Comparison of ENCODE assay signal across 24 cellular contexts in genomic region chr7:29810813-29811482, GRCh38. TPM values are rescaled to one million over a fixed set of nuclear protein-coding genes. Genes with fewer than 3 reads are reported as not detected.
"Had no signal": no experiment of that assay in that cellular context is flagged by ENCODE, and none has a peak within 500 bp of the region (broad histone marks: within the 10 kb centered on the region; RNA-seq: fewer than 3 reads in every experiment).

No MANE protein-coding gene starts in this region.

- DNase-seq: colonic mucosa; cortex of kidney; effector CD8-positive, alpha-beta T cell; effector memory CD8-positive, alpha-beta T cell; endodermal cell; erythroblast; foreskin keratinocyte; glutamatergic neuron; heart right ventricle; hippocampal formation; left cardiac atrium; left lung; left ventricle myocardium superior; lower lobe of right lung; mesenchymal stem cell; mucosa of descending colon had no signal

- H3K4me1 ChIP-seq: foreskin keratinocyte had no signal

- H3K9me3 ChIP-seq: colonic mucosa, heart right ventricle, left lung, lower lobe of right lung, mucosa of descending colon had no signal

- FAIRE-seq: frontal cortex, islet of Langerhans, keratinocyte had no signal

- H3K27ac ChIP-seq: colonic mucosa, epithelial cell of prostate, foreskin keratinocyte, heart right ventricle, left lung, lower lobe of right lung had no signal

- H3K4me3 ChIP-seq: colonic mucosa, heart right ventricle, left lung, lower lobe of right lung, mucosa of descending colon had no signal

- H3K36me3 ChIP-seq: colonic mucosa, heart right ventricle, left lung, lower lobe of right lung had no signal

RNA-seq across cellular contexts. Expression of gene WIPF3, which starts 4.6 kb away (rescaled TPM):
- total RNA-seq: dermis microvascular lymphatic vessel endothelial cell, glomerular endothelial cell, lung microvascular endothelial cell had no signal
- polyA plus RNA-seq: fibroblast of lung had no signal
